Comparison of ENCODE assay signal across 1 cellular context in the genomic region with DNA sequence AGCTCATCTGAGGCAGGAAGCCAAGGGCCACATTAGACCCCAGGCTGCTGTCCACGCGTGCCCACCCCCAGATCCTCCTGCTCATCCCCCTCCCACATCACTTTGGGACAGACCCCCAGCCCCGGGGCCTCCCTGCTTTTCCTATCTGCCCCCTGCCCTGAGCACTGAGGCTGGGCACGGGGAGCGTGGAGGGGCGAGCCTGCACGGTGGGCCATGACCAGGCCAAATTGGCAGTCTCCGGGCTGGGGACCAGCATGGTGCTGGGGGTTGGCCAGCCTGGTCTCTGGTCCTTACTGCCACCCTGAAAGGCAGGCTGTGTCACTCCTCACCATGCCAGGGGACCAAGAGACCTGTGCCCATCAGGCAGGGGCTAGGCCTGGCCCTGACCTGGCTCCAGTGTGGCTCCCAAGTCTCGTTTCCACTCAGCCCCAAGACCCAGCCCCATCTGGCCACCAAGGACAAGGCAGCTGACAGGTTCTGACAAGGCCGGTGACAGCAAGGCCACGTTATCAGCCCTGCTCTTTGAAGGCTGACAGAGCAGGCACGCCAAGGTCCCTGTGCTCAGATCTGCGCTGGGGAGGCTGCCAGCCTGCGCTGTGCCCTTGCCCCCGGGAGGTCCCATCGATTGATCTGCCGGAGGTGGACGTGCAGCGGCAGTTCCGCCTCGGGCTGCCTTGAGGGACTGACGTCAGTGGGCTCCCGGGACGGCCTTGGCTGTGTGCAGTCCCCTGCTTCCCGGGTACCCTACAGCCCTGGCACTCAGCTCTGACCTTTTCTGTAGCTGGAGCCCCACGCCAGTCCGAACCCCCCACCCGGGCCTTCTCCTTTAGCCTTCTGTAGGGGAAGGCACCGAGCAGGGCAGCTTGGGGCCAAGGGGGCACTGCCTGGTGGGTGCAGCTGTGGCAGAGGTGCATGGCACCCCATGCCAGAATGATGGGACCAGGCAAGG.
TF ChIP-seq lines count a peak whose summit lies in the region.

No MANE protein-coding gene starts in this region.

TF ChIP-seq in HepG2, 621 proteins besides CTCF, POLR2A, EP300 and RAD21 (continued from another document and continues in another):
- TF ChIP-seq AGO1 (IDR thresholded peaks at IDR 0.05; ENCODE audit: low read depth, low read length, poor library complexity, severe bottlenecking) (no peak), MBNL3 (CRISPR knock-in tag; conservative IDR thresholded peaks at IDR 0.05) (no peak), SMARCC2 (IDR thresholded peaks at IDR 0.05) (no peak), ZNF629 (CRISPR knock-in tag; conservative IDR thresholded peaks at IDR 0.05) (no peak), ESRRA (CRISPR knock-in tag; IDR thresholded peaks at IDR 0.05; ENCODE audit: low read depth) (peak; percentile 93), RNF2 (conservative IDR thresholded peaks at IDR 0.05; ENCODE audit: low read depth) (peak; percentile 84), ZNF670 (CRISPR knock-in tag; IDR thresholded peaks at IDR 0.05; ENCODE audit: borderline replicate concordance) (peak; percentile 97), ARNTL (CRISPR knock-in tag; IDR thresholded peaks at IDR 0.05) (peak; percentile 96), ZFP37 (CRISPR knock-in tag; IDR thresholded peaks at IDR 0.05; ENCODE audit: borderline replicate concordance) (peak; percentile 60; the same call in 1 of the 2 replicates), TCF7 (IDR thresholded peaks at IDR 0.05; ENCODE audit: low read depth) (peak; percentile 96), ZNF264 (CRISPR knock-in tag; IDR thresholded peaks at IDR 0.05) (no peak), ASH2L (IDR thresholded peaks at IDR 0.05; ENCODE audit: insufficient read length, low read depth, low read length) (no peak), FOXA3 (CRISPR knock-in tag; IDR thresholded peaks at IDR 0.05) (peak; percentile 87), GFI1 (CRISPR knock-in tag; IDR thresholded peaks at IDR 0.05; ENCODE audit: borderline replicate concordance) (peak; percentile 48; the same call in 1 of the 2 replicates), ISX (CRISPR knock-in tag; conservative IDR thresholded peaks at IDR 0.05) (no peak), JUN (CRISPR knock-in tag; IDR thresholded peaks at IDR 0.05) (peak; percentile 70; the same call in 1 of the 2 replicates), ZNF333 (CRISPR knock-in tag; IDR thresholded peaks at IDR 0.05; ENCODE audit: borderline replicate concordance) (no peak), TOPORS (CRISPR knock-in tag; IDR thresholded peaks at IDR 0.05) (peak; percentile 91; the same call in 1 of the 2 replicates), RFX3 (CRISPR knock-in tag; IDR thresholded peaks at IDR 0.05) (no peak), CAMTA2 (CRISPR knock-in tag; IDR thresholded peaks at IDR 0.05; ENCODE audit: borderline replicate concordance) (0 out of 2 replicates have a peak, but pooled peaks have one; percentile 71), KDM5A (IDR thresholded peaks at IDR 0.05; ENCODE audit: borderline replicate concordance, low read length) (no peak), SYNCRIP (IDR thresholded peaks at IDR 0.05; ENCODE audit: insufficient read depth, low read depth, low read length) (no peak), ZNF543 (CRISPR knock-in tag; IDR thresholded peaks at IDR 0.05) (no peak), THAP11 (CRISPR knock-in tag; IDR thresholded peaks at IDR 0.05) (peak; percentile 66), NCOA1 (CRISPR knock-in tag; IDR thresholded peaks at IDR 0.05) (peak; percentile 94; the same call in 1 of the 2 replicates), PAF1 (CRISPR knock-in tag; IDR thresholded peaks at IDR 0.05) (no peak), SP1 (IDR thresholded peaks at IDR 0.05) (no peak), SP1 (CRISPR knock-in tag; IDR thresholded peaks at IDR 0.05) (peak; percentile 56), LCORL (IDR thresholded peaks at IDR 0.05) (no peak), LCORL (CRISPR knock-in tag; IDR thresholded peaks at IDR 0.05) (peak; percentile 97), MED1 (CRISPR knock-in tag; IDR thresholded peaks at IDR 0.05) (peak; percentile 100), ZNF33A (CRISPR knock-in tag; IDR thresholded peaks at IDR 0.05; ENCODE audit: borderline replicate concordance) (peak; percentile 93), HNF4A (CRISPR knock-in tag; IDR thresholded peaks at IDR 0.05) (peak; percentile 79), PHF20 (CRISPR knock-in tag; IDR thresholded peaks at IDR 0.05) (peak; percentile 55; the same call in 1 of the 2 replicates), RFXAP (CRISPR knock-in tag; IDR thresholded peaks at IDR 0.05; ENCODE audit: borderline replicate concordance) (peak; percentile 69; the same call in 1 of the 2 replicates), ZNF737 (CRISPR knock-in tag; IDR thresholded peaks at IDR 0.05; ENCODE audit: borderline replicate concordance) (no peak), ZNF460 (CRISPR knock-in tag; IDR thresholded peaks at IDR 0.05; ENCODE audit: borderline replicate concordance) (no peak; the same call in 1 of the 2 replicates), SOX6 (IDR thresholded peaks at IDR 0.05) (no peak), SOX6 (CRISPR knock-in tag; IDR thresholded peaks at IDR 0.05) (peak; percentile 81), TCF7L2 (IDR thresholded peaks at IDR 0.05; ENCODE audit: low read depth, low read length) (peak; percentile 41; the same call in 1 of the 2 replicates), ZMAT3 (CRISPR knock-in tag; conservative IDR thresholded peaks at IDR 0.05) (peak; percentile 98; the same call in 1 of the 2 replicates), ZNF317 (CRISPR knock-in tag; IDR thresholded peaks at IDR 0.05) (peak; percentile 74)
- TF ChIP-seq, protein P1, sequence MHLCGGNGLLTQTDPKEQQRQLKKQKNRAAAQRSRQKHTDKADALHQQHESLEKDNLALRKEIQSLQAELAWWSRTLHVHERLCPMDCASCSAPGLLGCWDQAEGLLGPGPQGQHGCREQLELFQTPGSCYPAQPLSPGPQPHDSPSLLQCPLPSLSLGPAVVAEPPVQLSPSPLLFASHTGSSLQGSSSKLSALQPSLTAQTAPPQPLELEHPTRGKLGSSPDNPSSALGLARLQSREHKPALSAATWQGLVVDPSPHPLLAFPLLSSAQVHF (CRISPR knock-in tag; IDR thresholded peaks at IDR 0.05): no peak
- TF ChIP-seq, protein P2, sequence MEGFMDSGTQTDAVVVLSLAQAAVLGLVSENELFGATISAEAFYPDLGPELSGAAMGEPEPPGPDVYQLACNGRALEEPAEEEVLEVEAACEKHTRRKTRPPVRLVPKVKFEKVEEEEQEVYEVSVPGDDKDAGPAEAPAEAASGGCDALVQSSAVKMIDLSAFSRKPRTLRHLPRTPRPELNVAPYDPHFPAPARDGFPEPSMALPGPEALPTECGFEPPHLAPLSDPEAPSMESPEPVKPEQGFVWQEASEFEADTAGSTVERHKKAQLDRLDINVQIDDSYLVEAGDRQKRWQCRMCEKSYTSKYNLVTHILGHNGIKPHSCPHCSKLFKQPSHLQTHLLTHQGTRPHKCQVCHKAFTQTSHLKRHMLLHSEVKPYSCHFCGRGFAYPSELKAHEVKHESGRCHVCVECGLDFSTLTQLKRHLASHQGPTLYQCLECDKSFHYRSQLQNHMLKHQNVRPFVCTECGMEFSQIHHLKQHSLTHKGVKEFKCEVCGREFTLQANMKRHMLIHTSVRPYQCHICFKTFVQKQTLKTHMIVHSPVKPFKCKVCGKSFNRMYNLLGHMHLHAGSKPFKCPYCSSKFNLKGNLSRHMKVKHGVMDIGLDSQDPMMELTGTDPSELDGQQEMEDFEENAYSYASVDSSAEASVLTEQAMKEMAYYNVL (CRISPR knock-in tag; IDR thresholded peaks at IDR 0.05; ENCODE audit: borderline replicate concordance): peak; percentile 70
- TF ChIP-seq, protein P3, sequence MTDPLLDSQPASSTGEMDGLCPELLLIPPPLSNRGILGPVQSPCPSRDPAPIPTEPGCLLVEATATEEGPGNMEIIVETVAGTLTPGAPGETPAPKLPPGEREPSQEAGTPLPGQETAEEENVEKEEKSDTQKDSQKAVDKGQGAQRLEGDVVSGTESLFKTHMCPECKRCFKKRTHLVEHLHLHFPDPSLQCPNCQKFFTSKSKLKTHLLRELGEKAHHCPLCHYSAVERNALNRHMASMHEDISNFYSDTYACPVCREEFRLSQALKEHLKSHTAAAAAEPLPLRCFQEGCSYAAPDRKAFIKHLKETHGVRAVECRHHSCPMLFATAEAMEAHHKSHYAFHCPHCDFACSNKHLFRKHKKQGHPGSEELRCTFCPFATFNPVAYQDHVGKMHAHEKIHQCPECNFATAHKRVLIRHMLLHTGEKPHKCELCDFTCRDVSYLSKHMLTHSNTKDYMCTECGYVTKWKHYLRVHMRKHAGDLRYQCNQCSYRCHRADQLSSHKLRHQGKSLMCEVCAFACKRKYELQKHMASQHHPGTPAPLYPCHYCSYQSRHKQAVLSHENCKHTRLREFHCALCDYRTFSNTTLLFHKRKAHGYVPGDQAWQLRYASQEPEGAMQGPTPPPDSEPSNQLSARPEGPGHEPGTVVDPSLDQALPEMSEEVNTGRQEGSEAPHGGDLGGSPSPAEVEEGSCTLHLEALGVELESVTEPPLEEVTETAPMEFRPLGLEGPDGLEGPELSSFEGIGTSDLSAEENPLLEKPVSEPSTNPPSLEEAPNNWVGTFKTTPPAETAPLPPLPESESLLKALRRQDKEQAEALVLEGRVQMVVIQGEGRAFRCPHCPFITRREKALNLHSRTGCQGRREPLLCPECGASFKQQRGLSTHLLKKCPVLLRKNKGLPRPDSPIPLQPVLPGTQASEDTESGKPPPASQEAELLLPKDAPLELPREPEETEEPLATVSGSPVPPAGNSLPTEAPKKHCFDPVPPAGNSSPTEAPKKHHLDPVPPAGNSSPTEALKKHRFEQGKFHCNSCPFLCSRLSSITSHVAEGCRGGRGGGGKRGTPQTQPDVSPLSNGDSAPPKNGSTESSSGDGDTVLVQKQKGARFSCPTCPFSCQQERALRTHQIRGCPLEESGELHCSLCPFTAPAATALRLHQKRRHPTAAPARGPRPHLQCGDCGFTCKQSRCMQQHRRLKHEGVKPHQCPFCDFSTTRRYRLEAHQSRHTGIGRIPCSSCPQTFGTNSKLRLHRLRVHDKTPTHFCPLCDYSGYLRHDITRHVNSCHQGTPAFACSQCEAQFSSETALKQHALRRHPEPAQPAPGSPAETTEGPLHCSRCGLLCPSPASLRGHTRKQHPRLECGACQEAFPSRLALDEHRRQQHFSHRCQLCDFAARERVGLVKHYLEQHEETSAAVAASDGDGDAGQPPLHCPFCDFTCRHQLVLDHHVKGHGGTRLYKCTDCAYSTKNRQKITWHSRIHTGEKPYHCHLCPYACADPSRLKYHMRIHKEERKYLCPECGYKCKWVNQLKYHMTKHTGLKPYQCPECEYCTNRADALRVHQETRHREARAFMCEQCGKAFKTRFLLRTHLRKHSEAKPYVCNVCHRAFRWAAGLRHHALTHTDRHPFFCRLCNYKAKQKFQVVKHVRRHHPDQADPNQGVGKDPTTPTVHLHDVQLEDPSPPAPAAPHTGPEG (CRISPR knock-in tag; IDR thresholded peaks at IDR 0.05): peak; percentile 62; the same call in 1 of the 2 replicates
- TF ChIP-seq, protein P4, sequence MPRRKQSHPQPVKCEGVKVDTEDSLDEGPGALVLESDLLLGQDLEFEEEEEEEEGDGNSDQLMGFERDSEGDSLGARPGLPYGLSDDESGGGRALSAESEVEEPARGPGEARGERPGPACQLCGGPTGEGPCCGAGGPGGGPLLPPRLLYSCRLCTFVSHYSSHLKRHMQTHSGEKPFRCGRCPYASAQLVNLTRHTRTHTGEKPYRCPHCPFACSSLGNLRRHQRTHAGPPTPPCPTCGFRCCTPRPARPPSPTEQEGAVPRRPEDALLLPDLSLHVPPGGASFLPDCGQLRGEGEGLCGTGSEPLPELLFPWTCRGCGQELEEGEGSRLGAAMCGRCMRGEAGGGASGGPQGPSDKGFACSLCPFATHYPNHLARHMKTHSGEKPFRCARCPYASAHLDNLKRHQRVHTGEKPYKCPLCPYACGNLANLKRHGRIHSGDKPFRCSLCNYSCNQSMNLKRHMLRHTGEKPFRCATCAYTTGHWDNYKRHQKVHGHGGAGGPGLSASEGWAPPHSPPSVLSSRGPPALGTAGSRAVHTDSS (CRISPR knock-in tag; conservative IDR thresholded peaks at IDR 0.05): no peak
- TF ChIP-seq, protein P5, sequence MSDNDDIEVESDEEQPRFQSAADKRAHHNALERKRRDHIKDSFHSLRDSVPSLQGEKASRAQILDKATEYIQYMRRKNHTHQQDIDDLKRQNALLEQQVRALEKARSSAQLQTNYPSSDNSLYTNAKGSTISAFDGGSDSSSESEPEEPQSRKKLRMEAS (IDR thresholded peaks at IDR 0.05): peak; percentile 96
- TF ChIP-seq, protein P6, sequence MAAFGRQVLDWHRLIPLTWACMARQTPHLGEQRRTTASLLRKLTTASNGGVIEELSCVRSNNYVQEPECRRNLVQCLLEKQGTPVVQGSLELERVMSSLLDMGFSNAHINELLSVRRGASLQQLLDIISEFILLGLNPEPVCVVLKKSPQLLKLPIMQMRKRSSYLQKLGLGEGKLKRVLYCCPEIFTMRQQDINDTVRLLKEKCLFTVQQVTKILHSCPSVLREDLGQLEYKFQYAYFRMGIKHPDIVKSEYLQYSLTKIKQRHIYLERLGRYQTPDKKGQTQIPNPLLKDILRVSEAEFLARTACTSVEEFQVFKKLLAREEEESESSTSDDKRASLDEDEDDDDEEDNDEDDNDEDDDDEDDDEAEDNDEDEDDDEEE (CRISPR knock-in tag; IDR thresholded peaks at IDR 0.05): 0 out of 2 replicates have a peak, but pooled peaks have one; percentile 77
- TF ChIP-seq, protein P7, sequence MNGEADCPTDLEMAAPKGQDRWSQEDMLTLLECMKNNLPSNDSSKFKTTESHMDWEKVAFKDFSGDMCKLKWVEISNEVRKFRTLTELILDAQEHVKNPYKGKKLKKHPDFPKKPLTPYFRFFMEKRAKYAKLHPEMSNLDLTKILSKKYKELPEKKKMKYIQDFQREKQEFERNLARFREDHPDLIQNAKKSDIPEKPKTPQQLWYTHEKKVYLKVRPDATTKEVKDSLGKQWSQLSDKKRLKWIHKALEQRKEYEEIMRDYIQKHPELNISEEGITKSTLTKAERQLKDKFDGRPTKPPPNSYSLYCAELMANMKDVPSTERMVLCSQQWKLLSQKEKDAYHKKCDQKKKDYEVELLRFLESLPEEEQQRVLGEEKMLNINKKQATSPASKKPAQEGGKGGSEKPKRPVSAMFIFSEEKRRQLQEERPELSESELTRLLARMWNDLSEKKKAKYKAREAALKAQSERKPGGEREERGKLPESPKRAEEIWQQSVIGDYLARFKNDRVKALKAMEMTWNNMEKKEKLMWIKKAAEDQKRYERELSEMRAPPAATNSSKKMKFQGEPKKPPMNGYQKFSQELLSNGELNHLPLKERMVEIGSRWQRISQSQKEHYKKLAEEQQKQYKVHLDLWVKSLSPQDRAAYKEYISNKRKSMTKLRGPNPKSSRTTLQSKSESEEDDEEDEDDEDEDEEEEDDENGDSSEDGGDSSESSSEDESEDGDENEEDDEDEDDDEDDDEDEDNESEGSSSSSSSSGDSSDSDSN (CRISPR knock-in tag; IDR thresholded peaks at IDR 0.05): peak; percentile 97
- TF ChIP-seq, protein P8, sequence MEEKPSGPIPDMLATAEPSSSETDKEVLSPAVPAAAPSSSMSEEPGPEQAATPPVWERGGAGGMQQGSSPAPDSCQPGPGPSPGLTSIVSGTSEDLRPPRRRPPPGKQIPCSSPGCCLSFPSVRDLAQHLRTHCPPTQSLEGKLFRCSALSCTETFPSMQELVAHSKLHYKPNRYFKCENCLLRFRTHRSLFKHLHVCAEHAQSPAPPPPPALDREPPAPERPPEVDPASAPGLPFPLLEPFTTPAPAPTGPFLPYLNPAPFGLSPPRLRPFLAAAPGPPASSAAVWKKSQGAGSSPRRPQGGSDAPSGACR (CRISPR knock-in tag; IDR thresholded peaks at IDR 0.05): no peak; the same call in 1 of the 2 replicates
